ENCODE assay signal across 1 cellular context in the genomic region with DNA sequence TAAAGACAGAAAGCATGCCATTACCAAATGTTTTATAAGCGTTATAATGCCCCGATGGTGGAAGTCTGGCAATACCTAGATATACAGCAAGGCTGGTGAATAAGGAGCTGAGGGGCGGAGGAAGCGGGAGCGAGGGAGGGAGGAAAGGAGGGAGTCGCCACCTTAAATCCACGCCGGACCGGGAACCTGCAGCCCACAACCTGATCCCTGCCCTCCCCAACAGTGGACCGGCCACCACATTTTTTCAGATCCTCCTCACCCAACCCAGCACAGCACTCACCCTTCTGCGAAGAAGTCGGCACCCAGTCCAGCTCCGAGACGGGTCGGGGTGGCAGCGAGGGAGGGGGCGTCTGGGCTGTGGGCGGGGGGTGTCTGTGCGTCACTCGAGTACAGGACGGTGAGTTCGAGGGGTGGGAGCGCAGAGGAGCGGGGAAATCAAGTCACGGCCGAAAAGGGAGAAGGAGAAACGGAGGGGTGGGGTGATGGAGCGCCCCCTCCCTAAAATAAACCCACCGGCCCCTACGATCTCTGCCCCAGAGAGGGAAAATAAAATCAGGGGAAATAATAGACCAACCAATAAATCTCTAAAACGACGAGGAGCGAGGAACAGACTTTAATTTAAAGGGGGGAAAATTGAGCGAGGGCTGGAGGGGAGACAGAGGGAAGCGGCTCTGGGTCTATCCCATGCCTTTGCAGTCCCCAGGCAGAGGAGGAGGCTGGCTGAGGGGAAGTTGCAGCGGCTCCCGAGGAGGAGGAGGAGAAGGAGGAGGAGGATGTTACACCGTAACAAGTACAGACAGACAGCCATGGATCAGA.
TF ChIP-seq lines count a peak whose summit lies in the region.

No MANE protein-coding gene starts in this region.

TF ChIP-seq in SK-N-SH, 30 proteins besides CTCF, POLR2A, EP300 and RAD21 (continued from another document):
- TF ChIP-seq, protein P1, sequence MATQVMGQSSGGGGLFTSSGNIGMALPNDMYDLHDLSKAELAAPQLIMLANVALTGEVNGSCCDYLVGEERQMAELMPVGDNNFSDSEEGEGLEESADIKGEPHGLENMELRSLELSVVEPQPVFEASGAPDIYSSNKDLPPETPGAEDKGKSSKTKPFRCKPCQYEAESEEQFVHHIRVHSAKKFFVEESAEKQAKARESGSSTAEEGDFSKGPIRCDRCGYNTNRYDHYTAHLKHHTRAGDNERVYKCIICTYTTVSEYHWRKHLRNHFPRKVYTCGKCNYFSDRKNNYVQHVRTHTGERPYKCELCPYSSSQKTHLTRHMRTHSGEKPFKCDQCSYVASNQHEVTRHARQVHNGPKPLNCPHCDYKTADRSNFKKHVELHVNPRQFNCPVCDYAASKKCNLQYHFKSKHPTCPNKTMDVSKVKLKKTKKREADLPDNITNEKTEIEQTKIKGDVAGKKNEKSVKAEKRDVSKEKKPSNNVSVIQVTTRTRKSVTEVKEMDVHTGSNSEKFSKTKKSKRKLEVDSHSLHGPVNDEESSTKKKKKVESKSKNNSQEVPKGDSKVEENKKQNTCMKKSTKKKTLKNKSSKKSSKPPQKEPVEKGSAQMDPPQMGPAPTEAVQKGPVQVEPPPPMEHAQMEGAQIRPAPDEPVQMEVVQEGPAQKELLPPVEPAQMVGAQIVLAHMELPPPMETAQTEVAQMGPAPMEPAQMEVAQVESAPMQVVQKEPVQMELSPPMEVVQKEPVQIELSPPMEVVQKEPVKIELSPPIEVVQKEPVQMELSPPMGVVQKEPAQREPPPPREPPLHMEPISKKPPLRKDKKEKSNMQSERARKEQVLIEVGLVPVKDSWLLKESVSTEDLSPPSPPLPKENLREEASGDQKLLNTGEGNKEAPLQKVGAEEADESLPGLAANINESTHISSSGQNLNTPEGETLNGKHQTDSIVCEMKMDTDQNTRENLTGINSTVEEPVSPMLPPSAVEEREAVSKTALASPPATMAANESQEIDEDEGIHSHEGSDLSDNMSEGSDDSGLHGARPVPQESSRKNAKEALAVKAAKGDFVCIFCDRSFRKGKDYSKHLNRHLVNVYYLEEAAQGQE (IDR thresholded peaks at IDR 0.05; ENCODE audit: low read depth, low read length): no peak
